1 cellular context compared by ENCODE assay signal in the genomic region with DNA sequence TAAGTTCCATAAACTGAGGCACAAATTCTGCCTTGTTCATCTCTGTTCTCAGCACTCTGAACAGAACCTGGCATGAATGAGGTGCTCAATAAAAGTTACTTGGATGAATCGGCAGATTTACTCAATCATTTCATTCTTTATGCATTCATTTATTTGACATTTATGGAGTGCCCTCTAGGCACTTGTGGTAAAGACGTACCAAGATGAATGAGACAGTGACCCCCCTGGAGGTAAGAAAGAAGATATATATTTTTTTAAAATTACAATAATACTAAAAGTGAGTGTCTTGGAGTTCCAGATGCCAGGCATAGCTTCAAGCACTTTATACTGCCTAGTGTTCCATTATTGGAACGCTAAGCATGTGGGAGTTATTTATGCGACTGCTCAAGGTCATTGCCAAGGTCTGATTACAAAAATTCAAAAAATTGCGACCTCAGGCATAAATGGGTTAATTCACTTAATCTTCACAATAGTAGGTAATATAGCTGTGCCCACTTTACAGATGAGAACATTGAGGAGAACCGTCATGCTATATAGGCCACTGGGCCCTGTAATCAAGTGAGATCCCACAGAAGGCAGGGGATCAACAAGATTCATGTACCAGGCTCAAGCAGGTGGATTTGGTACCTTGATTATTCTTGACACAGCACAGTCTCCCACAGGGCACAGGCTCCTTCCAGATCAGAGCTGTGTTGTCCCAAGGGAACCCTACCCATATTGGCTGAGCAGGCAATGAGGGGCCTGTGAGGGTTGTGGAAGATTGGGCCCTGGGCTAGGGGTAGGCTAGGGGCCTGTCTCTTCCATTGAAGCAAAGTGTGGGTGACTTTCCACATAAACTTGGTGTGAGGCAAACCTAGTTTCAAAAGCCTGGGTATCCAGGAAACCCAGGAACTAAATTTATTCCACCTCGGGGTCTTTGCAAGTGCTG.
TF ChIP-seq lines count a peak whose summit lies in the region.

No MANE protein-coding gene starts in this region.

TF ChIP-seq in SK-N-SH, 30 proteins besides CTCF, POLR2A, EP300 and RAD21 (continued from another document):
- TF ChIP-seq TAF1 (IDR thresholded peaks at IDR 0.05; ENCODE audit: borderline replicate concordance, low read depth, low read length) (no peak), GATA2 (CRISPR knock-in tag; IDR thresholded peaks at IDR 0.05) (no peak), TCF12 (IDR thresholded peaks at IDR 0.05) (no peak)
- TF ChIP-seq, protein P1, sequence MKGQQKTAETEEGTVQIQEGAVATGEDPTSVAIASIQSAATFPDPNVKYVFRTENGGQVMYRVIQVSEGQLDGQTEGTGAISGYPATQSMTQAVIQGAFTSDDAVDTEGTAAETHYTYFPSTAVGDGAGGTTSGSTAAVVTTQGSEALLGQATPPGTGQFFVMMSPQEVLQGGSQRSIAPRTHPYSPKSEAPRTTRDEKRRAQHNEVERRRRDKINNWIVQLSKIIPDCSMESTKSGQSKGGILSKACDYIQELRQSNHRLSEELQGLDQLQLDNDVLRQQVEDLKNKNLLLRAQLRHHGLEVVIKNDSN (IDR thresholded peaks at IDR 0.05; ENCODE audit: borderline replicate concordance, low read depth): no peak
